27 cellular contexts compared by ENCODE assay signal in the genomic region with DNA sequence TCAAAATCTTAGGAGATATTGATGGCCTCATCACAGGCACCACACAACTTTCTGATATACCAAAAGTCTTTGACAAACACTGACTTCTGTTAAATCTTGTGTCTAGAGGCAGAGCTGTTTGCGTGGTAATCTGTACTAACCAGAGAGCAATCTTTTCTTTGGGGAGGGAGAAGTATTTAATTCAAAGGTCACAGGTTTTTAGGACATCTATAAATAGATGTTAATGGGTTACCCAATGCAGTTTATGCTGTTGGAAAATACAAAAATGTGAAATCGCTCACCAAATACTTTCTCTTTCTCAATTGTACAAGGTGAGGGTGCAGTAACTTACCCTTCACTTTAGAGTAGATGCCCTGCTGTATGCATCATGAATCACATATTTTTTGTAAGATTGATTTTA.
"Had no signal": no experiment of that assay in that cellular context is flagged by ENCODE, and none has a peak within 500 bp of the region (broad histone marks: within the 10 kb centered on the region; RNA-seq: fewer than 3 reads in every experiment).

No MANE protein-coding gene starts in this region.

- ATAC-seq: stimulated activated effector memory CD8-positive, alpha-beta T cell treated with anti-CD3 and anti-CD28 coated beads, Interleukin-12 subunit alpha, Interleukin-12 subunit beta, amount 100 ng/mL, for 72 hours; stimulated activated memory B cell treated with anti-CD40 and anti-IgM and Interleukin-4, amounts not matched to agents 10 μg/mL and 1 μg/mL and 100 μg/mL, for 72 hours; stimulated activated naive B cell treated with anti-CD40 and anti-IgM and Interleukin-4, amounts not matched to agents 10 μg/mL and 1 μg/mL and 100 μg/mL, for 72 hours; stimulated activated naive CD8-positive, alpha-beta T cell treated with anti-CD3 and anti-CD28 coated beads, Interleukin-15, amount 100 ng/mL, for 72 hours; stimulated activated naive CD8-positive, alpha-beta T cell treated with anti-CD3 and anti-CD28 coated beads, Interleukin-15, Interleukin-2, amounts not matched to agents 100 U/mL and 50 U/mL, for 24 hours; upper lobe of right lung had no signal

- H3K27ac ChIP-seq: stomach, suprapubic skin, testis, thoracic aorta, thyroid gland, tibial artery, tibial nerve, transverse colon, upper lobe of left lung, upper lobe of right lung, uterus had no signal

- H3K9me3 ChIP-seq: stomach, suprapubic skin, testis, thoracic aorta, thyroid gland, tibial artery, tibial nerve, transverse colon, upper lobe of left lung, upper lobe of right lung, uterus had no signal

- H3K4me3 ChIP-seq: stomach, suprapubic skin, testis, thoracic aorta, thyroid gland, tibial artery, tibial nerve, transverse colon, upper lobe of left lung, upper lobe of right lung, uterus had no signal

- H3K4me1 ChIP-seq: stomach, suprapubic skin, testis, thyroid gland, tibial artery, tibial nerve, transverse colon, upper lobe of left lung, upper lobe of right lung, uterus had no signal

- DNase-seq: stimulated activated CD4-positive, alpha-beta T cell treated with anti-CD3 and anti-CD28 coated beads, Interleukin-2, amount 100 ng/mL, for 24 hours; stimulated activated CD4-positive, alpha-beta T cell treated with anti-CD3 and anti-CD28 coated beads, Interleukin-2, amount 100 ng/mL, for 48 hours; stimulated activated CD4-positive, alpha-beta T cell treated with anti-CD3 and anti-CD28 coated beads, Interleukin-4, amount 100 ng/mL, for 1 hour; stimulated activated CD4-positive, alpha-beta T cell treated with anti-CD3 and anti-CD28 coated beads, Interleukin-4, amount 100 ng/mL, for 24 hours; stimulated activated CD4-positive, alpha-beta T cell treated with anti-CD3 and anti-CD28 coated beads, Interleukin-4, amount 100 ng/mL, for 4 hours; stimulated activated CD8-positive, alpha-beta memory T cell treated with anti-CD3 and anti-CD28 coated beads, Interleukin-4, amount 100 ng/mL, for 48 hours; stimulated activated naive B cell treated with anti-CD40 and anti-IgM and Interleukin-4, amounts not matched to agents 10 μg/mL and 1 μg/mL and 100 μg/mL, for 72 hours; stimulated activated naive CD4-positive, alpha-beta T cell; stimulated activated naive CD4-positive, alpha-beta T cell treated with Interleukin-2 at 50 U/mL for 16 hours; stimulated activated naive CD8-positive, alpha-beta T cell treated with anti-CD3 and anti-CD28 coated beads, Interleukin-15, amount 100 ng/mL, for 72 hours; stimulated activated naive CD8-positive, alpha-beta T cell treated with anti-CD3 and anti-CD28 coated beads, Interleukin-15, Interleukin-2, amounts not matched to agents 100 U/mL and 50 U/mL, for 24 hours; stomach; substantia nigra; testis; thyroid gland; tibial artery; transverse colon; trophoblast cell; upper lobe of left lung; upper lobe of right lung; uterus had no signal

- FAIRE-seq: urothelium cell line had no signal

- H3K27me3 ChIP-seq: stomach, suprapubic skin, testis, thyroid gland, tibial artery, tibial nerve, transverse colon, upper lobe of left lung, upper lobe of right lung, uterus had no signal

- H3K36me3 ChIP-seq: stomach, suprapubic skin, thoracic aorta, thyroid gland, tibial artery, tibial nerve, transverse colon, upper lobe of left lung, upper lobe of right lung, uterus had no signal
